In the genomic region with DNA sequence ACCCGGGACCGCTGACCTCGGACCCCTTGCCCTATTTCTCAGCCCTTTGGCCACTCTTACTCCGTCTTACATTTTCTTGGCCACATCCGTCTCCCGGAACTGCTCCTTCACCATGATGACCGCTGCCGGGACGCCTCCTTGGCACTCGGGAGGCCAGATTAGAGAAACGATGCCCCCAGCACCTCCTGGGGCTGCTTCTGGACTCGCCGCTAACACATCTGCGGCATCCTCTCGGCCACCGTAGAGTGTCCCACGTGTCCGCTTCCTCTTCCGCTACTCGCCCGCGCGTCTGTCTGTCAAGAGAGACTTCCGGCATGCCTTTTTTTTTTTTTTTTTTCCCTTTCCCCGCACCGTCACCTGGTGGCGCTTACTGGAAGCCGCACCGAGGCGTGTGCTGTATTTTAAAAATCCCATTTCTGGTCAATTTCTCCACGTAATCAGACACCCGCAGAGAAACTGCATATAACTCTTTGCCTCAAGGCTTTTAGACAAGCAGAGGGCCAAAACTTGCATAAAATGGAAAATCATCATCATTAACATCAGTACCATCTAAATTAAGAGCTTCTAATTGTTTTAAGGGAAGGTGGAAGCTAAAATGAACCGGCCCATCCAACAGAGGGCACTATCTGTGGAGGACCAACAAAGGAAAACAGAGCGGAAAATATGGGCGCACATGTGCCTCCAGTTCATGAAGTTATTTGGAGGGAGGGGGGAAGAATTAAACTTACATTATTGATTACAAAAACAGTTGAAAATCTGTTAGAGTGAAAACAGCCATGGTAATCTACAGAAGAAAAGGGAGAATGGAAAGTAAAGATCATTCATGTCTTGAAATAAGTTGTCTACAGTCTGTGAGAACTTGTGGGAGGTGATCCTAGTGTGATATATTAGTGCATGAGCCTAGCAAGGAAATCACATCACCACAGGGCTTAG, we compare ENCODE assay signal across 1 cellular context.
TF ChIP-seq lines count a peak whose summit lies in the region.

A gene (minus strand): TSS at position 222 of the 933 bp plus-strand sequence. CDS start 108 bp downstream, at position 114.

TF ChIP-seq in GM23338, 12 proteins besides CTCF, POLR2A, EP300 and RAD21 (continued from another document):
- TF ChIP-seq, protein P1, sequence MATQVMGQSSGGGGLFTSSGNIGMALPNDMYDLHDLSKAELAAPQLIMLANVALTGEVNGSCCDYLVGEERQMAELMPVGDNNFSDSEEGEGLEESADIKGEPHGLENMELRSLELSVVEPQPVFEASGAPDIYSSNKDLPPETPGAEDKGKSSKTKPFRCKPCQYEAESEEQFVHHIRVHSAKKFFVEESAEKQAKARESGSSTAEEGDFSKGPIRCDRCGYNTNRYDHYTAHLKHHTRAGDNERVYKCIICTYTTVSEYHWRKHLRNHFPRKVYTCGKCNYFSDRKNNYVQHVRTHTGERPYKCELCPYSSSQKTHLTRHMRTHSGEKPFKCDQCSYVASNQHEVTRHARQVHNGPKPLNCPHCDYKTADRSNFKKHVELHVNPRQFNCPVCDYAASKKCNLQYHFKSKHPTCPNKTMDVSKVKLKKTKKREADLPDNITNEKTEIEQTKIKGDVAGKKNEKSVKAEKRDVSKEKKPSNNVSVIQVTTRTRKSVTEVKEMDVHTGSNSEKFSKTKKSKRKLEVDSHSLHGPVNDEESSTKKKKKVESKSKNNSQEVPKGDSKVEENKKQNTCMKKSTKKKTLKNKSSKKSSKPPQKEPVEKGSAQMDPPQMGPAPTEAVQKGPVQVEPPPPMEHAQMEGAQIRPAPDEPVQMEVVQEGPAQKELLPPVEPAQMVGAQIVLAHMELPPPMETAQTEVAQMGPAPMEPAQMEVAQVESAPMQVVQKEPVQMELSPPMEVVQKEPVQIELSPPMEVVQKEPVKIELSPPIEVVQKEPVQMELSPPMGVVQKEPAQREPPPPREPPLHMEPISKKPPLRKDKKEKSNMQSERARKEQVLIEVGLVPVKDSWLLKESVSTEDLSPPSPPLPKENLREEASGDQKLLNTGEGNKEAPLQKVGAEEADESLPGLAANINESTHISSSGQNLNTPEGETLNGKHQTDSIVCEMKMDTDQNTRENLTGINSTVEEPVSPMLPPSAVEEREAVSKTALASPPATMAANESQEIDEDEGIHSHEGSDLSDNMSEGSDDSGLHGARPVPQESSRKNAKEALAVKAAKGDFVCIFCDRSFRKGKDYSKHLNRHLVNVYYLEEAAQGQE (IDR thresholded peaks at IDR 0.05; ENCODE audit: unreplicated experiment): no peak
- TF ChIP-seq, protein P2, sequence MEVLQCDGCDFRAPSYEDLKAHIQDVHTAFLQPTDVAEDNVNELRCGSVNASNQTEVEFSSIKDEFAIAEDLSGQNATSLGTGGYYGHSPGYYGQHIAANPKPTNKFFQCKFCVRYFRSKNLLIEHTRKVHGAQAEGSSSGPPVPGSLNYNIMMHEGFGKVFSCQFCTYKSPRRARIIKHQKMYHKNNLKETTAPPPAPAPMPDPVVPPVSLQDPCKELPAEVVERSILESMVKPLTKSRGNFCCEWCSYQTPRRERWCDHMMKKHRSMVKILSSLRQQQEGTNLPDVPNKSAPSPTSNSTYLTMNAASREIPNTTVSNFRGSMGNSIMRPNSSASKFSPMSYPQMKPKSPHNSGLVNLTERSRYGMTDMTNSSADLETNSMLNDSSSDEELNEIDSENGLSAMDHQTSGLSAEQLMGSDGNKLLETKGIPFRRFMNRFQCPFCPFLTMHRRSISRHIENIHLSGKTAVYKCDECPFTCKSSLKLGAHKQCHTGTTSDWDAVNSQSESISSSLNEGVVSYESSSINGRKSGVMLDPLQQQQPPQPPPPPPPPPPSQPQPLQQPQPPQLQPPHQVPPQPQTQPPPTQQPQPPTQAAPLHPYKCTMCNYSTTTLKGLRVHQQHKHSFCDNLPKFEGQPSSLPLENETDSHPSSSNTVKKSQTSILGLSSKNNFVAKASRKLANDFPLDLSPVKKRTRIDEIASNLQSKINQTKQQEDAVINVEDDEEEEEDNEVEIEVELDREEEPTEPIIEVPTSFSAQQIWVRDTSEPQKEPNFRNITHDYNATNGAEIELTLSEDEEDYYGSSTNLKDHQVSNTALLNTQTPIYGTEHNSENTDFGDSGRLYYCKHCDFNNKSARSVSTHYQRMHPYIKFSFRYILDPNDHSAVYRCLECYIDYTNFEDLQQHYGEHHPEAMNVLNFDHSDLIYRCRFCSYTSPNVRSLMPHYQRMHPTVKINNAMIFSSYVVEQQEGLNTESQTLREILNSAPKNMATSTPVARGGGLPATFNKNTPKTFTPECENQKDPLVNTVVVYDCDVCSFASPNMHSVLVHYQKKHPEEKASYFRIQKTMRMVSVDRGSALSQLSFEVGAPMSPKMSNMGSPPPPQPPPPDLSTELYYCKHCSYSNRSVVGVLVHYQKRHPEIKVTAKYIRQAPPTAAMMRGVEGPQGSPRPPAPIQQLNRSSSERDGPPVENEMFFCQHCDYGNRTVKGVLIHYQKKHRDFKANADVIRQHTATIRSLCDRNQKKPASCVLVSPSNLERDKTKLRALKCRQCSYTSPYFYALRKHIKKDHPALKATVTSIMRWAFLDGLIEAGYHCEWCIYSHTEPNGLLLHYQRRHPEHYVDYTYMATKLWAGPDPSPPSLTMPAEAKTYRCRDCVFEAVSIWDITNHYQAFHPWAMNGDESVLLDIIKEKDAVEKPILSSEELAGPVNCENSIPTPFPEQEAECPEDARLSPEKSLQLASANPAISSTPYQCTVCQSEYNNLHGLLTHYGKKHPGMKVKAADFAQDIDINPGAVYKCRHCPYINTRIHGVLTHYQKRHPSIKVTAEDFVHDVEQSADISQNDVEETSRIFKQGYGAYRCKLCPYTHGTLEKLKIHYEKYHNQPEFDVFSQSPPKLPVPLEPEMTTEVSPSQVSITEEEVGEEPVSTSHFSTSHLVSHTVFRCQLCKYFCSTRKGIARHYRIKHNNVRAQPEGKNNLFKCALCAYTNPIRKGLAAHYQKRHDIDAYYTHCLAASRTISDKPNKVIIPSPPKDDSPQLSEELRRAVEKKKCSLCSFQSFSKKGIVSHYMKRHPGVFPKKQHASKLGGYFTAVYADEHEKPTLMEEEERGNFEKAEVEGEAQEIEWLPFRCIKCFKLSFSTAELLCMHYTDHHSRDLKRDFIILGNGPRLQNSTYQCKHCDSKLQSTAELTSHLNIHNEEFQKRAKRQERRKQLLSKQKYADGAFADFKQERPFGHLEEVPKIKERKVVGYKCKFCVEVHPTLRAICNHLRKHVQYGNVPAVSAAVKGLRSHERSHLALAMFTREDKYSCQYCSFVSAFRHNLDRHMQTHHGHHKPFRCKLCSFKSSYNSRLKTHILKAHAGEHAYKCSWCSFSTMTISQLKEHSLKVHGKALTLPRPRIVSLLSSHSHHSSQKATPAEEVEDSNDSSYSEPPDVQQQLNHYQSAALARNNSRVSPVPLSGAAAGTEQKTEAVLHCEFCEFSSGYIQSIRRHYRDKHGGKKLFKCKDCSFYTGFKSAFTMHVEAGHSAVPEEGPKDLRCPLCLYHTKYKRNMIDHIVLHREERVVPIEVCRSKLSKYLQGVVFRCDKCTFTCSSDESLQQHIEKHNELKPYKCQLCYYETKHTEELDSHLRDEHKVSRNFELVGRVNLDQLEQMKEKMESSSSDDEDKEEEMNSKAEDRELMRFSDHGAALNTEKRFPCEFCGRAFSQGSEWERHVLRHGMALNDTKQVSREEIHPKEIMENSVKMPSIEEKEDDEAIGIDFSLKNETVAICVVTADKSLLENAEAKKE (CRISPR knock-in tag; IDR thresholded peaks at IDR 0.05): no peak
- TF ChIP-seq, protein P3, sequence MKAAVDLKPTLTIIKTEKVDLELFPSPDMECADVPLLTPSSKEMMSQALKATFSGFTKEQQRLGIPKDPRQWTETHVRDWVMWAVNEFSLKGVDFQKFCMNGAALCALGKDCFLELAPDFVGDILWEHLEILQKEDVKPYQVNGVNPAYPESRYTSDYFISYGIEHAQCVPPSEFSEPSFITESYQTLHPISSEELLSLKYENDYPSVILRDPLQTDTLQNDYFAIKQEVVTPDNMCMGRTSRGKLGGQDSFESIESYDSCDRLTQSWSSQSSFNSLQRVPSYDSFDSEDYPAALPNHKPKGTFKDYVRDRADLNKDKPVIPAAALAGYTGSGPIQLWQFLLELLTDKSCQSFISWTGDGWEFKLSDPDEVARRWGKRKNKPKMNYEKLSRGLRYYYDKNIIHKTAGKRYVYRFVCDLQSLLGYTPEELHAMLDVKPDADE (IDR thresholded peaks at IDR 0.05): peak; percentile 59; the same call in 1 of the 2 replicates
- no peak for TF ChIP-seq EZH2phosphoT487 (IDR thresholded peaks at IDR 0.05; ENCODE audit: unreplicated experiment)
TF ChIP-seq in GM23338: peak in this region for 3.
